ENCODE assay signal across 13 cellular contexts in the genomic region with DNA sequence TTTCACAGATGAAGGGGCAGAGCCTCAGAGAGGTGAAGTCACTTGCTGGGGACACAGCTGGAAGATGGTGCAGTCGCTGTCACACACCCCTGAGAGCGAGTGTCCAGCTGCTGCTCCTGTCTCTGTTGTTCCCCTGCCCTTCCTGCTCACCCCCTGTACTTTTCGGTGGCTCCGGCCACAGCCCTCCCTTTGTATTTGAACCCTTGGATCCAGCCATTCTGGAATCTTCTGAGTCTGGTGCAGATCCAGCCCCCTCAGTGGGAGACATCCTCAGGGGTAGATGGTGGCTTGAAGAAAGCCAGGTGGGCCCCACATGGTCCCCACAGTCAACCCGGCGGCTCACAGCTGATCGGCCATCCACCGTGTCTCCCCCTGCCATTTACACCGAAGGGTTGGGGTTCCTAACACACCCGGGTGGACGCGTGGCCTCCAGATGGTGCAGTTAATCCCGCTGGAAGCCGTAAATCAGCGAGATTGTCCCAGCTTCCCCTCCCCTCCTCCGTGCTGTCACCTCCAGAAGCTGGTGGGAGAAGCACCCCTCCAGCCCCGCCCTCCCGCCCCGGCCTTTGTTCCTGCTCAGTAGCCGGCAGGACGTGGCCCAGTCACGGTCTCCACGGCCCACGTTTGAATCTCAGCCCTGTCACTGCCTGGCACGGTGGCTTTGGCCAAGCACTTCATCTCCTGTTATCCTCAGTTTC.
DNase-seq lines count a peak whose midpoint lies in the region; ATAC-seq, FAIRE-seq and TF ChIP-seq lines count a peak whose summit lies in the region.
"Had no signal": no experiment of that assay in that cellular context is flagged by ENCODE, and none has a peak within 500 bp of the region (broad histone marks: within the 10 kb centered on the region; RNA-seq: fewer than 3 reads in every experiment).

No MANE protein-coding gene starts in this region.

- CTCF ChIA-PET in PC-3 (lab: Charles Lee) = no interaction called here

- H3K4me1 ChIP-seq in PC-3 (ENCODE audit: insufficient read depth, low read length) (peaks cover 18% of the 10 kb centered on the region), small intestine (ENCODE audit: control insufficient read depth in 2 of 2, insufficient read depth in 1 of 2, low read depth in 1 of 2, low read length in 1 of 2) (peaks cover 7 to 8% of the 10 kb centered on the region in 2 donors)

- no peak overlapping the region for H3K27ac ChIP-seq in PC-3 (ENCODE audit: low read length)
- H3K27ac ChIP-seq in small intestine (ENCODE audit: low read depth in 1 of 2, low read length in 1 of 2) = peak overlapping the region in 1 of 2 donors; percentile 14

- FAIRE-seq in GM19239 (lab: Jason Lieb, UNC) (no peak), small intestine (lab: Jason Lieb, UNC) (no peak)
- FAIRE-seq: endometrium had no signal

- H3K9ac ChIP-seq in PC-3 (ENCODE audit: low read length) = no peak overlapping the region

- H3K4me3 Mint-ChIP-seq in HFFc6 = no peak overlapping the region
- H3K4me3 Mint-ChIP-seq in dendritic cell treated with granulocyte-macrophage colony-stimulating factor and Interleukin-4, amounts not matched to agents 40 ng/mL and 50 ng/mL, for 4 days = no peak overlapping the region
- peak overlapping the region; percentile 31 for H3K4me3 Mint-ChIP-seq in progenitor cell of endocrine pancreas (ENCODE audit: low read depth)

- ATAC-seq in PC-3 = no peak

- peak in 2 of 3 experiments; percentile 52 to 76 for DNase-seq in NCI-H1417 (lab: John Stamatoyannopoulos, UW)
- DNase-seq in NCI-H1417 treated with DMSO at 0.1 percent for 48 hours (lab: John Stamatoyannopoulos, UW) = no peak
- no peak for DNase-seq in HFFc6
- no peak for DNase-seq in progenitor cell of endocrine pancreas (ENCODE audit: low spot score, unreplicated experiment)
- no peak for DNase-seq in PC-3
- DNase-seq in GM19239 (ENCODE audit: insufficient read length, low spot score) = no peak
- no peak for DNase-seq in small intestine
- DNase-seq: 8988T; NCI-H1048; NK-92 treated with Interleukin-12 subunit alpha and Interleukin-12 subunit beta, amount 100 ng/mL, for 24 hours; SW 1271 had no signal

- no peaks in the 10 kb centered on the region for H3K79me2 ChIP-seq in PC-3 (ENCODE audit: low read length)

- no peak overlapping the region for H3K4me2 ChIP-seq in PC-3 (ENCODE audit: low read length)

- TF ChIP-seq CTCF in HFFc6 (IDR thresholded peaks at IDR 0.05) (no peak), progenitor cell of endocrine pancreas (IDR thresholded peaks at IDR 0.05; ENCODE audit: unreplicated experiment) (no peak), PC-3 (conservative IDR thresholded peaks at IDR 0.05; ENCODE audit: low read depth, low read length) (no peak)

- no peaks in the 10 kb centered on the region; the same call in 1 of the 2 replicates for H3K9me3 Mint-ChIP-seq in HFFc6
- no peaks in the 10 kb centered on the region for H3K9me3 Mint-ChIP-seq in dendritic cell treated with granulocyte-macrophage colony-stimulating factor and Interleukin-4, amounts not matched to agents 40 ng/mL and 50 ng/mL, for 4 days
- H3K9me3 Mint-ChIP-seq in progenitor cell of endocrine pancreas (ENCODE audit: low read depth) = no peaks in the 10 kb centered on the region

- peaks cover 4% of the 10 kb centered on the region; the same call in 1 of the 2 replicates for H3K36me3 Mint-ChIP-seq in HFFc6 (ENCODE audit: low read depth)
- H3K36me3 Mint-ChIP-seq in dendritic cell treated with granulocyte-macrophage colony-stimulating factor and Interleukin-4, amounts not matched to agents 40 ng/mL and 50 ng/mL, for 4 days (ENCODE audit: low read depth) = no peaks in the 10 kb centered on the region
- H3K36me3 Mint-ChIP-seq in progenitor cell of endocrine pancreas (ENCODE audit: insufficient read depth) = no peaks in the 10 kb centered on the region

- no peaks in the 10 kb centered on the region for H3K9me3 ChIP-seq in PC-3 (ENCODE audit: low read length)
- H3K9me3 ChIP-seq in small intestine (ENCODE audit: control insufficient read depth, low read depth) = no peaks in the 10 kb centered on the region

- POLR2A ChIA-PET in PC-3 (lab: Charles Lee; ENCODE audit: unreplicated experiment) = no interaction called here

- H3K27me3 ChIP-seq in PC-3 (ENCODE audit: low read length) = no peaks in the 10 kb centered on the region
- no peaks in the 10 kb centered on the region for H3K27me3 ChIP-seq in small intestine (ENCODE audit: control insufficient read depth in 2 of 2, insufficient read depth in 2 of 2, low read length in 2 of 2)

- H3K36me3 ChIP-seq in PC-3 (ENCODE audit: low read depth, low read length) = no peaks in the 10 kb centered on the region
- H3K36me3 ChIP-seq in small intestine (ENCODE audit: control insufficient read depth in 2 of 2, insufficient read depth in 2 of 2, low read length in 2 of 2) = no peaks in the 10 kb centered on the region

- intact Hi-C loops in dendritic cell treated with granulocyte-macrophage colony-stimulating factor and Interleukin-4, amounts not matched to agents 40 ng/mL and 50 ng/mL, for 4 days (cut with micrococcal nuclease) = loop anchor here (5.0 to 10.0 kb wide), 2 partner anchors 34 to 241 kb away; a partner anchor contains a TSS
- intact Hi-C loops in PC-3 (cut with micrococcal nuclease) = no loop called here

- H3K9me2 ChIP-seq in PC-3 (replicated peaks; ENCODE audit: low read length) = no peaks in the 10 kb centered on the region

- WGBS in small intestine, 3 donors = 34 to 50% (median 43%) methylated on average over 24 to 25 of the region's 25 CpGs

- H3K4me1 Mint-ChIP-seq in HFFc6 (ENCODE audit: low read depth) = peaks cover 29% of the 10 kb centered on the region
- peaks cover 49% of the 10 kb centered on the region for H3K4me1 Mint-ChIP-seq in dendritic cell treated with granulocyte-macrophage colony-stimulating factor and Interleukin-4, amounts not matched to agents 40 ng/mL and 50 ng/mL, for 4 days (ENCODE audit: low read depth)
- H3K4me1 Mint-ChIP-seq in progenitor cell of endocrine pancreas (ENCODE audit: low read depth) = peaks cover 21% of the 10 kb centered on the region

- H2AFZ ChIP-seq in PC-3 (ENCODE audit: low read length) = no peak overlapping the region

- H3F3A ChIP-seq in PC-3 (ENCODE audit: low read length, unreplicated experiment) = no peaks in the 10 kb centered on the region

- BruUV-seq in PC-3 (replicated peaks; lab: Mats Ljungman, UMichigan) = no TSS peak

- H3K27ac Mint-ChIP-seq in HFFc6 (peak overlapping the region; percentile 29), progenitor cell of endocrine pancreas (peak overlapping the region; percentile 10)
- H3K27ac Mint-ChIP-seq in dendritic cell treated with granulocyte-macrophage colony-stimulating factor and Interleukin-4, amounts not matched to agents 40 ng/mL and 50 ng/mL, for 4 days = peak overlapping the region; percentile 93

- H3K4me3 ChIP-seq in PC-3 (ENCODE audit: low read length) = no peak overlapping the region
- H3K4me3 ChIP-seq in small intestine (ENCODE audit: low read depth in 1 of 2, low read length in 2 of 2) = no peak overlapping the region

- H4K20me1 ChIP-seq in PC-3 (ENCODE audit: low read length) = no peaks in the 10 kb centered on the region

- H3K27me3 Mint-ChIP-seq in HFFc6 (ENCODE audit: insufficient read depth) (no peaks in the 10 kb centered on the region), progenitor cell of endocrine pancreas (peaks cover 15% of the 10 kb centered on the region)
- peaks cover 1% of the 10 kb centered on the region for H3K27me3 Mint-ChIP-seq in dendritic cell treated with granulocyte-macrophage colony-stimulating factor and Interleukin-4, amounts not matched to agents 40 ng/mL and 50 ng/mL, for 4 days

Comparison
In these comparisons a context has a peak if more than half of its experiments do, and no peak if none do; other contexts are left out.
1. DNase-seq: peak in NCI-H1417 (2 of 3); none in NCI-H1417 treated with DMSO at 0.1 percent for 48 hours (single experiment), HFFc6 (single experiment), progenitor cell of endocrine pancreas (single experiment), PC-3 (single experiment), GM19239 (single experiment) and small intestine (single experiment).
2. H3K27ac Mint-ChIP-seq: peak in every context shown above with its lines; median percentile 93 in dendritic cell treated with granulocyte-macrophage colony-stimulating factor and Interleukin-4, amounts not matched to agents 40 ng/mL and 50 ng/mL, for 4 days; 29 in HFFc6; 10 in progenitor cell of endocrine pancreas.